ENCODE assay signal across 1 cellular context in the genomic region with DNA sequence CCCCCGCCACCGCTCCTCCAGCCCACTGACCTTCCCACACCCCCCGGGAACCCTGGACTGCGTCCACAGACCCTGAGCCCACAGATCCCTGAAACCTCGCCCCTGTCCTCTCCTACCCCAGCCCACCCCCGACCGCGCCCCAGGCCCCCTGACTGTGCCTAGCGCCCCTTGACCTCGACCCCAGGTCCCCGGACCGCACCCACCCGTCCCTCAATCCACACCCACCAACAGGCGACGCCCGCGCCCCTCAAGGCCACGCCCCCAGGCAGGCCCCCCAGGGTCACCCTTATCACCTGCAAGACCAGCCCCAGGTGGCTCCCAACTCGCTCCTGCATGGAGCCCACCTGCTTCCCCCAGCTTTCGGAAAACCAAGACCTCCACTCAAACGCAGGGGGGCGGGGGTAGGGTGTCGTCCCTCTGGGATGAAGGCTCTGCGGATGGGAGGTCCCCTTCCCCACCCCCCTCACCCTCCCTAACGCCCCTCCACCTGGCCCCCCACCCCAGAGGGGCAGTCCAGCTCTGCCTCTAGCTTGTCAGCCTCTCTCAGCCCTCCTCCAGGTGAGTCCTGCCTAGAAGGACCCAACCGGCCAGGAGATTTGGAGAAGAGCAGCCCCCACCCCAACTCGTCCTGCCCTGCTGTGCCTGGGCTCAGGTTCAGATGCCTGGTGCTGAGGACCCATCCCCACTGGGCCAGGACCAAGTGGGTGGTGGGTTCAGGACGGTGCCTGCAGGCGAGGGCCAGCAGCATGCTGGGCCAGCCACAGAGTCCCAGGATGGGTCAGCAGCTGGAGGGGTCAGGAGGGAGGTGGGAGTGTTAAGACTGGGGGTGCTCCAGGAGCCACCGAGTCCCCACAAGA.
TF ChIP-seq lines count a peak whose summit lies in the region.

No MANE protein-coding gene starts in this region.

TF ChIP-seq in WTC11, 78 proteins besides CTCF, POLR2A, EP300 and RAD21 (continued from another document):
- TF ChIP-seq, protein P1, sequence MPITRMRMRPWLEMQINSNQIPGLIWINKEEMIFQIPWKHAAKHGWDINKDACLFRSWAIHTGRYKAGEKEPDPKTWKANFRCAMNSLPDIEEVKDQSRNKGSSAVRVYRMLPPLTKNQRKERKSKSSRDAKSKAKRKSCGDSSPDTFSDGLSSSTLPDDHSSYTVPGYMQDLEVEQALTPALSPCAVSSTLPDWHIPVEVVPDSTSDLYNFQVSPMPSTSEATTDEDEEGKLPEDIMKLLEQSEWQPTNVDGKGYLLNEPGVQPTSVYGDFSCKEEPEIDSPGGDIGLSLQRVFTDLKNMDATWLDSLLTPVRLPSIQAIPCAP (CRISPR knock-in tag; IDR thresholded peaks at IDR 0.05), result no peak
